ENCODE assay signal across 30 cellular contexts in the genomic region with DNA sequence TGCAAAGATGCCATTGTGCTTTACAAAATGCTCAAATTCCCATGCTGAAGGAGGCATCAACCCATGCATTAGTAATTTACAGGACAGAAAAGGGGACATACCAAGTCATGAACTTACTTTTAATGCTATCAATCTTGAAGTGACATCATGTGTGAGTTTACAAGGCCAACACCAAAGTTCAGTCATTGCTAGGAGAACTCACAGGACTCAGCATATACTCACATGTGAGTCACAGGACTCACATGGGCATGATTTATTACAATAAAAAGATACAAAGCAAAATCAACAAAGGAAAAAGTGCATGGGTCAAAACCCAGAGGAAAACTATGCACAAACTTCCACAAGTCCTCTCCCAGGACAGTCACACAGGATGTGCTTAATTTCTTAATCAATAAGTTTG.
DNase-seq lines count a peak whose midpoint lies in the region; ATAC-seq, FAIRE-seq and TF ChIP-seq lines count a peak whose summit lies in the region.
"Had no signal": no experiment of that assay in that cellular context is flagged by ENCODE, and none has a peak within 500 bp of the region (broad histone marks: within the 10 kb centered on the region; RNA-seq: fewer than 3 reads in every experiment).

No MANE protein-coding gene starts in this region.

- H3K9me3 Mint-ChIP-seq in astrocyte (ENCODE audit: unreplicated experiment) = peaks cover 6% of the 10 kb centered on the region
- H3K9me3 Mint-ChIP-seq: CD4-positive, alpha-beta T cell had no signal

- H3K27me3 ChIP-seq in AG04450 (ENCODE audit: control insufficient read depth, insufficient read depth, low read length) = no peaks in the 10 kb centered on the region
- no peaks in the 10 kb centered on the region for H3K27me3 ChIP-seq in astrocyte (ENCODE audit: insufficient read depth, low read length)
- H3K27me3 ChIP-seq: ascending aorta, suprapubic skin, upper lobe of left lung had no signal

- no peak overlapping the region for H3K9ac ChIP-seq in astrocyte (ENCODE audit: low read length)

- no peak overlapping the region for H3K4me3 ChIP-seq in AG04450 (ENCODE audit: low read depth, low read length)
- H3K4me3 ChIP-seq in astrocyte (ENCODE audit: insufficient read depth, low read depth, low read length) = no peak overlapping the region
- H3K4me3 ChIP-seq: ascending aorta, skin epidermis, suprapubic skin, upper lobe of left lung had no signal

- H3K4me1 ChIP-seq in astrocyte (ENCODE audit: insufficient read depth, low read length) = peaks cover 7% of the 10 kb centered on the region
- H3K4me1 ChIP-seq: ascending aorta, suprapubic skin, upper lobe of left lung had no signal

- no peak overlapping the region for H3K27ac Mint-ChIP-seq in astrocyte (ENCODE audit: unreplicated experiment)
- H3K27ac Mint-ChIP-seq: CD4-positive, alpha-beta T cell; nephron had no signal

- H3K9me3 ChIP-seq in AG04450 (ENCODE audit: control insufficient read depth, insufficient read depth, low read length) (no peaks in the 10 kb centered on the region; the same call in 1 of the 2 replicates), astrocyte (ENCODE audit: insufficient read depth, low read depth, low read length) (peaks cover 2% of the 10 kb centered on the region)
- H3K9me3 ChIP-seq: ascending aorta, suprapubic skin, upper lobe of left lung had no signal

- H2AFZ ChIP-seq in astrocyte (ENCODE audit: low read depth, low read length) = no peak overlapping the region

- DNase-seq in AG04450 (ENCODE audit: low read depth, low spot score) (peak; percentile 7), M059J (ENCODE audit: low read depth) (peak; percentile 12), astrocyte (ENCODE audit: low read depth) (peak; percentile 54), iris pigment epithelial cell (ENCODE audit: low read depth) (peak; percentile 28), NCI-H524 (lab: John Stamatoyannopoulos, UW) (no peak), SW480 (ENCODE audit: low spot score) (no peak), HPDE6-E6E7 (ENCODE audit: extremely low spot score) (no peak)
- DNase-seq: activated CD4-positive, alpha-beta T cell treated with anti-CD3 and anti-CD28 coated beads, Interleukin-2, amount 50 U/mL, for 1 hour; activated gamma-delta T cell treated with Interleukin-2 at 50 U/mL for 16 hours; activated T-cell treated with anti-CD3 and anti-CD28 coated beads, Interleukin-2, amount 50 U/mL, for 1 hour; CD4-positive, alpha-beta T cell; cerebellar nuclear complex; dermis blood vessel endothelial cell; hypothalamus; left colon; NCI-H1436 treated with DMSO at 0.1 percent for 48 hours; NCI-H345; SIG-M5; stimulated activated naive CD4-positive, alpha-beta T cell treated with Interleukin-2 at 50 U/mL for 16 hours; T1000; upper lobe of left lung; WERI-Rb-1 had no signal

- H3K27me3 Mint-ChIP-seq in astrocyte (ENCODE audit: low read depth, unreplicated experiment) = no peaks in the 10 kb centered on the region
- H3K27me3 Mint-ChIP-seq: CD4-positive, alpha-beta T cell had no signal

- ATAC-seq in HG03108 (IDR thresholded peaks at IDR 0.05; ENCODE audit: unreplicated experiment) = no peak
- ATAC-seq: left colon had no signal

- POLR2A ChIA-PET in AG04450 (lab: Yijun Ruan, JAX) = no interaction called here

- H3K27ac ChIP-seq in AG04450 (ENCODE audit: low read depth, low read length) (no peak overlapping the region), astrocyte (ENCODE audit: low read depth, low read length) (peak overlapping the region; percentile 46)
- H3K27ac ChIP-seq: ascending aorta, skin epidermis, suprapubic skin, upper lobe of left lung, WERI-Rb-1 had no signal

- H3K36me3 Mint-ChIP-seq in astrocyte (ENCODE audit: low read depth, unreplicated experiment) = no peaks in the 10 kb centered on the region

- no peaks in the 10 kb centered on the region for H3K4me1 Mint-ChIP-seq in astrocyte (ENCODE audit: low read depth, unreplicated experiment)
- H3K4me1 Mint-ChIP-seq: nephron had no signal

- no peak for FAIRE-seq in astrocyte (lab: Jason Lieb, UNC)
- FAIRE-seq: endometrium, H54, RCC 7860 had no signal

- H3K36me3 ChIP-seq in astrocyte (ENCODE audit: insufficient read depth, low read length) = no peaks in the 10 kb centered on the region
- H3K36me3 ChIP-seq: ascending aorta, suprapubic skin, upper lobe of left lung, WERI-Rb-1 had no signal

- no peaks in the 10 kb centered on the region for H3K79me2 ChIP-seq in astrocyte (ENCODE audit: insufficient read depth, low read length)

- H3K4me3 Mint-ChIP-seq in astrocyte (ENCODE audit: unreplicated experiment) = no peak overlapping the region
- H3K4me3 Mint-ChIP-seq: CD4-positive, alpha-beta T cell; nephron had no signal

- CTCF ChIA-PET in AG04450 (lab: Charles Lee) = no interaction called here

- H4K20me1 ChIP-seq in astrocyte (ENCODE audit: insufficient read depth, low read length) = no peaks in the 10 kb centered on the region

- peak overlapping the region; percentile 18 for H3K4me2 ChIP-seq in astrocyte (ENCODE audit: low read length)

- no peak for TF ChIP-seq CTCF in AG04450 (IDR thresholded peaks at IDR 0.05; ENCODE audit: low read depth, low read length)
- TF ChIP-seq CTCF in astrocyte (IDR thresholded peaks at IDR 0.05; ENCODE audit: insufficient read depth, low read depth, low read length) = no peak

Comparison
In these comparisons a context has a peak if more than half of its experiments do, and no peak if none do; other contexts are left out.
1. DNase-seq: peak in AG04450 (single experiment), M059J (single experiment), astrocyte (single experiment) and iris pigment epithelial cell (single experiment); none in NCI-H524 (0 of 2), SW480 (single experiment) and HPDE6-E6E7 (single experiment).